In genomic region chr2:17184512-17184911, GRCh38 we compare ENCODE assay signal across 27 cellular contexts.
DNase-seq lines count a peak whose midpoint lies in the region; ATAC-seq, FAIRE-seq and TF ChIP-seq lines count a peak whose summit lies in the region.
"Had no signal": no experiment of that assay in that cellular context is flagged by ENCODE, and none has a peak within 500 bp of the region (broad histone marks: within the 10 kb centered on the region; RNA-seq: fewer than 3 reads in every experiment).

No MANE protein-coding gene starts in this region.

- ATAC-seq in GM19395 (IDR thresholded peaks at IDR 0.05; ENCODE audit: unreplicated experiment) (peak; percentile 43), HG02870 (IDR thresholded peaks at IDR 0.05; ENCODE audit: unreplicated experiment) (peak; percentile 77), HG03432 (IDR thresholded peaks at IDR 0.05; ENCODE audit: unreplicated experiment) (peak; percentile 56), GM12878 (no peak), HG02623 (IDR thresholded peaks at IDR 0.05; ENCODE audit: unreplicated experiment) (no peak)
- no peak for ATAC-seq in activated T-cell treated with anti-CD3 and anti-CD28 coated beads, Interleukin-2, amount 50 U/mL, for 4 hours
- ATAC-seq: A549, HCT116 had no signal

- no peak overlapping the region for H3K9ac ChIP-seq in GM12878 (ENCODE audit: control insufficient read depth, insufficient read depth, low read length)
- H3K9ac ChIP-seq: BLaER1 treated with 17β-estradiol and CSF1 and Interleukin-3, amounts not matched to agents 10 nM and 100 nM; GM23248 had no signal

- no peak overlapping the region for H3K4me3 Mint-ChIP-seq in activated T-cell treated with anti-CD3 and anti-CD28 coated beads, Interleukin-2, amount 50 U/mL, for 4 hours
- H3K4me3 Mint-ChIP-seq: CD14-positive monocyte; CD4-positive, alpha-beta T cell; CD8-positive, alpha-beta memory T cell; H9; HFFc6 had no signal

- RAD21 ChIA-PET in GM12878 (lab: Charles Lee; ENCODE audit: unreplicated experiment), result no interaction called here

- no TSS peak for BruUV-seq in GM12878 (replicated peaks; lab: Mats Ljungman, UMichigan)

- POLR2A ChIA-PET in GM12878 (lab: Charles Lee), result no interaction called here

- no peaks in the 10 kb centered on the region for H3K36me3 ChIP-seq in GM12878 (ENCODE audit: control insufficient read depth in 2 of 2, insufficient read depth in 2 of 2, low read length in 1 of 2)
- H3K36me3 ChIP-seq: BE2C; BLaER1 treated with 17β-estradiol and CSF1 and Interleukin-3, amounts not matched to agents 10 nM and 100 nM had no signal

- 22% methylated on average over 2 of the region's 2 CpGs for WGBS in GM12878 (ENCODE audit: insufficient coverage, insufficient replicate concordance, low lambda C conversion rate, missing lambda C conversion rate)

- H3K79me2 ChIP-seq in GM12878 (ENCODE audit: control insufficient read depth, insufficient read depth, low read length), result no peaks in the 10 kb centered on the region

- TF ChIP-seq POLR2A in GM12878 (IDR thresholded peaks at IDR 0.05; ENCODE audit: low read depth, low read length), result no peak
- no peak for TF ChIP-seq POLR2A in erythroblast (IDR thresholded peaks at IDR 0.05; ENCODE audit: low read length)

- DNase-seq in GM12878 (ENCODE audit: low read depth, low spot score) (no peak), erythroblast (lab: John Stamatoyannopoulos, UW) (no peak), GF-D8 (lab: John Stamatoyannopoulos, UW) (no peak)
- DNase-seq in activated T-cell treated with anti-CD3 and anti-CD28 coated beads, Interleukin-2, amount 50 U/mL, for 4 hours, result no peak
- DNase-seq: 8988T; ACHN; AML-193; BE2C; CD4-positive, alpha-beta T cell; CD8-positive, alpha-beta memory T cell; DMS 273 treated with DMSO at 0.1 percent for 48 hours; DMS79; EL; GDM1; GM23248; H9; HFFc6 had no signal

- no peaks in the 10 kb centered on the region for H3K27me3 ChIP-seq in GM12878 (replicated peaks in 1 of 2; ENCODE audit: control insufficient read depth in 2 of 2, insufficient read depth in 2 of 2, low read length in 1 of 2)
- H3K27me3 ChIP-seq: BE2C; BLaER1 treated with 17β-estradiol and CSF1 and Interleukin-3, amounts not matched to agents 10 nM and 100 nM had no signal

- TF ChIP-seq RAD21 in GM12878 (IDR thresholded peaks at IDR 0.05; ENCODE audit: insufficient read depth, low read depth, low read length), result no peak

- no peaks in the 10 kb centered on the region for H3K9me3 ChIP-seq in GM12878 (replicated peaks; ENCODE audit: control insufficient read depth, insufficient read depth, low read length)
- H3K9me3 ChIP-seq: A549, BE2C had no signal

- H3K4me1 Mint-ChIP-seq in activated T-cell treated with anti-CD3 and anti-CD28 coated beads, Interleukin-2, amount 50 U/mL, for 4 hours (ENCODE audit: low read depth), result no peaks in the 10 kb centered on the region
- H3K4me1 Mint-ChIP-seq: CD14-positive monocyte; CD8-positive, alpha-beta memory T cell; H9 had no signal

- no peak overlapping the region for H3K4me3 ChIP-seq in GM12878
- H3K4me3 ChIP-seq: A549; BLaER1 treated with 17β-estradiol and CSF1 and Interleukin-3, amounts not matched to agents 10 nM and 100 nM; GM23248 had no signal

- CTCF ChIA-PET in GM12878 (lab: Yijun Ruan, JAX), result interaction anchor here (1.0 kb wide), 1 partner anchor 9 kb away, joined by 3 read pairs; no protein-coding TSS in a partner anchor

- H3K4me2 ChIP-seq in GM12878 (ENCODE audit: control insufficient read depth, insufficient read depth), result no peak overlapping the region
- H3K4me2 ChIP-seq: A549; BLaER1 treated with 17β-estradiol and CSF1 and Interleukin-3, amounts not matched to agents 10 nM and 100 nM had no signal

- no peak for FAIRE-seq in GM12878 (lab: Jason Lieb, UNC)
- FAIRE-seq: A549, D721Med, H1 had no signal

- no peak for TF ChIP-seq CTCF in GM12878 (IDR thresholded peaks at IDR 0.05 in 2 of 3, conservative IDR thresholded peaks at IDR 0.05 in 1 of 3; ENCODE audit: control insufficient read depth in 2 of 3, extremely low read depth in 1 of 3, insufficient read depth in 1 of 3, low read depth in 3 of 3, low read length in 3 of 3)

- intact Hi-C loops in GM12878 (cut with micrococcal nuclease; ENCODE audit: unreplicated experiment), result no loop called here

- H2AFZ ChIP-seq in GM12878 (ENCODE audit: control insufficient read depth, low read depth, low read length), result no peak overlapping the region
- H2AFZ ChIP-seq: GM23248 had no signal

- H4K20me1 ChIP-seq in GM12878 (ENCODE audit: control insufficient read depth, insufficient read depth), result no peaks in the 10 kb centered on the region
- H4K20me1 ChIP-seq: BLaER1 treated with 17β-estradiol and CSF1 and Interleukin-3, amounts not matched to agents 10 nM and 100 nM had no signal

- no peaks in the 10 kb centered on the region for H3K36me3 Mint-ChIP-seq in activated T-cell treated with anti-CD3 and anti-CD28 coated beads, Interleukin-2, amount 50 U/mL, for 4 hours (ENCODE audit: insufficient read depth)
- H3K36me3 Mint-ChIP-seq: CD14-positive monocyte; CD8-positive, alpha-beta memory T cell had no signal

- H3K27ac ChIP-seq in GM12878 (ENCODE audit: control insufficient read depth, insufficient read depth), result no peak overlapping the region
- H3K27ac ChIP-seq: A549; BLaER1 treated with 17β-estradiol and CSF1 and Interleukin-3, amounts not matched to agents 10 nM and 100 nM; GM23248 had no signal

- in situ Hi-C loops in GM12878 (cut with MboI), result no loop called here

- H3K4me1 ChIP-seq in GM12878 (ENCODE audit: control insufficient read depth, insufficient read depth, low read length), result no peaks in the 10 kb centered on the region
- H3K4me1 ChIP-seq: A549, BE2C had no signal

- SMC1A ChIA-PET in GM12878 (lab: Charles Lee; ENCODE audit: uncharacterized antibody, unreplicated experiment), result interaction anchor here (0.6 to 1.3 kb wide), 3 partner anchors 12 to 994 kb away, joined by 3 to 4 read pairs (median 3); no protein-coding TSS in a partner anchor

- H3K27me3 Mint-ChIP-seq in activated T-cell treated with anti-CD3 and anti-CD28 coated beads, Interleukin-2, amount 50 U/mL, for 4 hours (ENCODE audit: low read depth), result no peaks in the 10 kb centered on the region
- H3K27me3 Mint-ChIP-seq: CD4-positive, alpha-beta T cell; CD8-positive, alpha-beta memory T cell had no signal

- TF ChIP-seq EP300 in GM12878 (IDR thresholded peaks at IDR 0.05; ENCODE audit: borderline replicate concordance in 1 of 2, control insufficient read depth in 1 of 2, low read depth in 2 of 2, low read length in 2 of 2), result no peak

- H3K9me3 Mint-ChIP-seq in activated T-cell treated with anti-CD3 and anti-CD28 coated beads, Interleukin-2, amount 50 U/mL, for 4 hours, result peaks cover 3% of the 10 kb centered on the region
- H3K9me3 Mint-ChIP-seq: CD4-positive, alpha-beta T cell; H9 had no signal

TF ChIP-seq in GM12878, 131 proteins besides CTCF, POLR2A, EP300 and RAD21:
- TF ChIP-seq JUNB (IDR thresholded peaks at IDR 0.05) (peak; percentile 58), ASH2L (IDR thresholded peaks at IDR 0.05; ENCODE audit: borderline replicate concordance, low read depth) (no peak), TBL1XR1 (IDR thresholded peaks at IDR 0.05; ENCODE audit: low read depth, low read length) (no peak), PRDM15 (CRISPR knock-in tag; IDR thresholded peaks at IDR 0.05) (no peak), TCF7 (IDR thresholded peaks at IDR 0.05; ENCODE audit: borderline replicate concordance) (peak; percentile 72; the same call in 1 of the 2 replicates), RFX5 (IDR thresholded peaks at IDR 0.05; ENCODE audit: low read depth, low read length) (no peak), ELK1 (IDR thresholded peaks at IDR 0.05; ENCODE audit: low read depth, low read length) (no peak), PML (IDR thresholded peaks at IDR 0.05; ENCODE audit: low read length) (no peak), ZNF24 (IDR thresholded peaks at IDR 0.05) (no peak), NFIC (IDR thresholded peaks at IDR 0.05; ENCODE audit: low read depth, low read length) (peak; percentile 18; the same call in 1 of the 2 replicates)

Comparison
In these comparisons a context has a peak if more than half of its experiments do, and no peak if none do; other contexts are left out.
1. ATAC-seq: peak in GM19395 (single experiment), HG02870 (single experiment) and HG03432 (single experiment); none in GM12878 (single experiment), activated T-cell treated with anti-CD3 and anti-CD28 coated beads, Interleukin-2, amount 50 U/mL, for 4 hours (0 of 2) and HG02623 (single experiment).